In genomic region chr10:77911535-77912123, GRCh38 we compare ENCODE assay signal across 3 cellular contexts.
TF ChIP-seq lines count a peak whose summit lies in the region.

No MANE protein-coding gene starts in this region.

TF ChIP-seq in IMR-90, 13 proteins besides CTCF, POLR2A, EP300 and RAD21:
- TF ChIP-seq ELK1 (IDR thresholded peaks at IDR 0.05; ENCODE audit: borderline replicate concordance, low read depth, low read length) = no peak
- peak; percentile 40; the same call in 1 of the 2 replicates for TF ChIP-seq CEBPB (IDR thresholded peaks at IDR 0.05; ENCODE audit: low read depth, low read length)
- TF ChIP-seq SMC3 (IDR thresholded peaks at IDR 0.05; ENCODE audit: low read depth, low read length) = no peak
- no peak for TF ChIP-seq CHD1 (IDR thresholded peaks at IDR 0.05; ENCODE audit: low read depth, low read length)

TF ChIP-seq in WTC11, 78 proteins besides CTCF, POLR2A, EP300 and RAD21:
- TF ChIP-seq E2F1 (CRISPR knock-in tag; IDR thresholded peaks at IDR 0.05) (no peak), GABPB1 (CRISPR knock-in tag; IDR thresholded peaks at IDR 0.05) (peak; percentile 71)

TF ChIP-seq in liver, 16 proteins besides CTCF, POLR2A, EP300 and RAD21:
- TF ChIP-seq HNF4A (conservative IDR thresholded peaks at IDR 0.05) (peak in 1 of 2 donors; percentile 65), EGR1 (IDR thresholded peaks at IDR 0.05; ENCODE audit: low read depth in 2 of 2) (no peak), FOXA1 (IDR thresholded peaks at IDR 0.05) (no peak), HNF4G (IDR thresholded peaks at IDR 0.05) (no peak), RXRA (IDR thresholded peaks at IDR 0.05) (peak; percentile 21 to 64), TAF1 (conservative IDR thresholded peaks at IDR 0.05) (no peak), GABPA (IDR thresholded peaks at IDR 0.05 in 1 of 2, conservative IDR thresholded peaks at IDR 0.05 in 1 of 2) (no peak), SP1 (IDR thresholded peaks at IDR 0.05) (peak; percentile 24), NR2F2 (IDR thresholded peaks at IDR 0.05) (no peak), MAX (IDR thresholded peaks at IDR 0.05) (peak; percentile 20), FOXA2 (IDR thresholded peaks at IDR 0.05) (peak; percentile 36), ZBTB33 (IDR thresholded peaks at IDR 0.05) (no peak), YY1 (IDR thresholded peaks at IDR 0.05) (peak; percentile 72), REST (IDR thresholded peaks at IDR 0.05) (no peak), ATF3 (IDR thresholded peaks at IDR 0.05) (peak; percentile 46), JUND (IDR thresholded peaks at IDR 0.05) (peak; percentile 36 to 47)
TF ChIP-seq in liver: peak in this region for 8.
